In the genomic region with DNA sequence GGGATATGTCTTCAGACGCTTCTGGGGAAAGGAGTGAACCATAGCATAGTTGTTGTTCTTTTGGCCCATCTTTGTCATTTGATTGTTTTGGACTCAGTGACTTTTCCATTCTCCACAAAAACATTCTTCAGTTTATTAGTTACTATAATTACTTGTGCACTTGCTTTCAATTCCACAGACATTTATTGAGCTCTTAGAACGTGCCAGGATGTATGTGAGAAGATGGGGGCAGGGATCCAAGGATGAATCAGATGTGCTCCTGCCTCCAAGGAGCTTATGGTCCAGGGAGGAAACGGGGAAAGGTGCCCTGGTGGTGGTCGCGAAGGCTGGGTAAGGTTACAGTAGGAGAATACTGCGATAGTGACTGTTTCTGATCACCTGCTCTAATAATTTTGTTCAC, we compare ENCODE assay signal across 33 cellular contexts. TPM values are rescaled to one million over a fixed set of nuclear protein-coding genes. Genes with fewer than 3 reads are reported as not detected.
"Had no signal": no experiment of that assay in that cellular context is flagged by ENCODE, and none has a peak within 500 bp of the region (broad histone marks: within the 10 kb centered on the region; RNA-seq: fewer than 3 reads in every experiment).

No MANE protein-coding gene starts in this region.

- H3K27me3 ChIP-seq: adrenal gland, brain microvascular endothelial cell, esophagus squamous epithelium, gastroesophageal sphincter had no signal

- H3K27ac ChIP-seq: adrenal gland, brain microvascular endothelial cell, epithelial cell of prostate, esophagus squamous epithelium, gastroesophageal sphincter, heart right ventricle had no signal

- ATAC-seq: activated CD4-positive, alpha-beta T cell treated with anti-CD3 and anti-CD28 coated beads for 36 hours; activated CD8-positive, alpha-beta memory T cell treated with anti-CD3 and anti-CD28 coated beads, Interleukin-2, amount 10 ng/mL, durations not matched to agents 7 days and 5 days; activated CD8-positive, alpha-beta T cell treated with anti-CD3 and anti-CD28 coated beads, Interleukin-2, amount 10 ng/mL, durations not matched to agents 7 days and 5 days; activated naive CD8-positive, alpha-beta T cell treated with anti-CD3 and anti-CD28 coated beads, Interleukin-2, amount 50 U/mL, for 24 hours; effector memory CD8-positive, alpha-beta T cell; gastroesophageal sphincter; heart right ventricle had no signal

- H3K9me3 ChIP-seq: adrenal gland, esophagus squamous epithelium, gastroesophageal sphincter, heart right ventricle had no signal

- H3K4me3 ChIP-seq: adrenal gland, esophagus squamous epithelium, gastroesophageal sphincter, heart right ventricle had no signal

- DNase-seq: activated CD4-positive, alpha-beta memory T cell treated with anti-CD3 and anti-CD28 coated beads for 36 hours; activated CD4-positive, alpha-beta T cell treated with anti-CD3 and anti-CD28 coated beads for 36 hours; activated CD4-positive, alpha-beta T cell treated with anti-CD3 and anti-CD28 coated beads, Interleukin-2, amount 10 ng/mL, durations not matched to agents 24 days and 14 days; activated CD4-positive, CD25-positive, alpha-beta regulatory T cell; activated CD4-positive, CD25-positive, alpha-beta regulatory T cell treated with anti-CD3 and anti-CD28 coated beads, Interleukin-2, amount 50 U/mL, for 72 hours; activated CD8-positive, alpha-beta memory T cell treated with anti-CD3 and anti-CD28 coated beads, Interleukin-2, amount 10 ng/mL, durations not matched to agents 7 days and 5 days; activated CD8-positive, alpha-beta memory T cell treated with anti-CD3 and anti-CD28 coated beads, Interleukin-2, amount 50 U/mL, for 4 hours; activated CD8-positive, alpha-beta T cell treated with anti-CD3 and anti-CD28 coated beads, Interleukin-2, amount 10 ng/mL, durations not matched to agents 7 days and 5 days; activated effector memory CD4-positive, alpha-beta T cell treated with anti-CD3 and anti-CD28 coated beads, Interleukin-2, amount 50 U/mL, for 16 hours; activated naive CD4-positive, alpha-beta T cell treated with anti-CD3 and anti-CD28 coated beads for 36 hours; activated naive CD8-positive, alpha-beta T cell treated with anti-CD3 and anti-CD28 coated beads for 36 hours; activated naive CD8-positive, alpha-beta T cell treated with anti-CD3 and anti-CD28 coated beads, Interleukin-2, amount 50 U/mL, for 24 hours; activated T-cell treated with anti-CD3 and anti-CD28 coated beads, Interleukin-2, amount 50 U/mL, for 1 hour; activated T-cell treated with anti-CD3 and anti-CD28 coated beads, Interleukin-2, amount 50 U/mL, for 48 hours; adrenal gland; anterior cingulate cortex; brain microvascular endothelial cell; cortex of kidney; dermis blood vessel endothelial cell; effector CD4-positive, alpha-beta T cell; effector memory CD8-positive, alpha-beta T cell; esophagus squamous epithelium; foreskin melanocyte; heart right ventricle; T-helper 1 cell; T-helper 2 cell had no signal

- H3K4me1 ChIP-seq: adrenal gland, esophagus squamous epithelium had no signal

RNA-seq across cellular contexts. Expression of a gene that starts 6.9 kb away (rescaled TPM):
- total RNA-seq: activated CD4-positive, alpha-beta memory T cell treated with anti-CD3 and anti-CD28 coated beads for 36 hours; activated CD8-positive, alpha-beta memory T cell treated with anti-CD3 and anti-CD28 coated beads, Interleukin-2, amount 10 ng/mL, durations not matched to agents 7 days and 5 days; activated CD8-positive, alpha-beta T cell treated with anti-CD3 and anti-CD28 coated beads, Interleukin-2, amount 10 ng/mL, durations not matched to agents 7 days and 5 days; activated naive CD4-positive, alpha-beta T cell treated with anti-CD3 and anti-CD28 coated beads for 36 hours; activated T-helper 1 cell treated with anti-CD3 and anti-CD28 coated beads, Interleukin-12 subunit alpha, Interleukin-12 subunit beta, Interleukin-2, Interleukin-4 antibody, amounts not matched to agents 30 ng/mL and 10 ng/mL and 1 ng/mL, durations not matched to agents 14 hours and 24 hours and 36 hours had no signal

RNA-seq across cellular contexts. Expression of a gene that starts 48.4 kb away (rescaled TPM):
- total RNA-seq: activated CD4-positive, alpha-beta memory T cell treated with anti-CD3 and anti-CD28 coated beads for 36 hours; activated CD4-positive, alpha-beta T cell treated with anti-CD3 and anti-CD28 coated beads for 36 hours; activated CD4-positive, alpha-beta T cell treated with anti-CD3 and anti-CD28 coated beads, Interleukin-2, amount 10 ng/mL, durations not matched to agents 24 days and 14 days; activated CD8-positive, alpha-beta memory T cell treated with anti-CD3 and anti-CD28 coated beads for 36 hours; activated CD8-positive, alpha-beta memory T cell treated with anti-CD3 and anti-CD28 coated beads, Interleukin-2, amount 10 ng/mL, durations not matched to agents 7 days and 5 days; activated CD8-positive, alpha-beta T cell treated with anti-CD3 and anti-CD28 coated beads, Interleukin-2, amount 10 ng/mL, durations not matched to agents 7 days and 5 days; activated naive CD4-positive, alpha-beta T cell treated with anti-CD3 and anti-CD28 coated beads for 36 hours; activated naive CD8-positive, alpha-beta T cell treated with anti-CD3 and anti-CD28 coated beads for 36 hours; activated T-helper 1 cell treated with anti-CD3 and anti-CD28 coated beads, Interleukin-12 subunit alpha, Interleukin-12 subunit beta, Interleukin-2, Interleukin-4 antibody, amounts not matched to agents 30 ng/mL and 10 ng/mL and 1 ng/mL, durations not matched to agents 14 hours and 24 hours and 36 hours; activated T-helper 2 cell treated with anti-CD3 and anti-CD28 coated beads, Interferon-gamma antibody, Interleukin-2, Interleukin-4, amounts not matched to agents 10 μg/mL and 5 μg/mL and 100 μg/mL, durations not matched to agents 14 hours and 24 hours and 36 hours; dermis blood vessel endothelial cell; endothelial cell of umbilical vein; esophagus squamous epithelium; glomerular endothelial cell had no signal
